Comparison of ENCODE assay signal across 1 cellular context in genomic region chrX:12950851-12951589, GRCh38.
TF ChIP-seq lines count a peak whose summit lies in the region.

No MANE protein-coding gene starts in this region.

TF ChIP-seq in K562, 482 proteins besides CTCF, POLR2A, EP300 and RAD21 (continued from another document and continues in another):
- TF ChIP-seq ZMIZ1 (IDR thresholded peaks at IDR 0.05; ENCODE audit: low read depth in 2 of 2, low read length in 2 of 2) = no peak
- TF ChIP-seq FOXO4 (CRISPR knock-in tag; IDR thresholded peaks at IDR 0.05) = no peak
- TF ChIP-seq JUN (IDR thresholded peaks at IDR 0.05; ENCODE audit: borderline replicate concordance, low read depth, low read length) = no peak
- no peak for TF ChIP-seq JUN (CRISPR knock-in tag; IDR thresholded peaks at IDR 0.05; ENCODE audit: borderline replicate concordance)
- no peak for TF ChIP-seq FOXP1 (CRISPR knock-in tag; IDR thresholded peaks at IDR 0.05)
- TF ChIP-seq CHAMP1 (IDR thresholded peaks at IDR 0.05) = no peak
- 0 out of 2 replicates have a peak, but pooled peaks have one; percentile 47 for TF ChIP-seq CC2D1A (IDR thresholded peaks at IDR 0.05)
- TF ChIP-seq PCBP2 (IDR thresholded peaks at IDR 0.05; ENCODE audit: low read depth, low read length, poor library complexity, severe bottlenecking) = no peak
- TF ChIP-seq NKRF (IDR thresholded peaks at IDR 0.05; ENCODE audit: borderline replicate concordance) = no peak
- TF ChIP-seq MAFK (IDR thresholded peaks at IDR 0.05; ENCODE audit: low read length) = no peak
- no peak for TF ChIP-seq PRPF4 (IDR thresholded peaks at IDR 0.05; ENCODE audit: insufficient read depth, low read depth, low read length, poor library complexity, severe bottlenecking)
- no peak for TF ChIP-seq GABPB2 (CRISPR knock-in tag; conservative IDR thresholded peaks at IDR 0.05)
- no peak for TF ChIP-seq HES1 (IDR thresholded peaks at IDR 0.05; ENCODE audit: low read depth)
- TF ChIP-seq GTF2A2 (tag; IDR thresholded peaks at IDR 0.05) = no peak
- no peak for TF ChIP-seq ELK1 (CRISPR knock-in tag; IDR thresholded peaks at IDR 0.05)
- 0 out of 2 replicates have a peak, but pooled peaks have one; percentile 9 for TF ChIP-seq GABPB1 (CRISPR knock-in tag; IDR thresholded peaks at IDR 0.05)
- no peak for TF ChIP-seq SIN3A (IDR thresholded peaks at IDR 0.05; ENCODE audit: borderline replicate concordance in 2 of 2, control insufficient read depth in 1 of 2, low read depth in 2 of 2, low read length in 2 of 2)
- no peak for TF ChIP-seq MTA3 (IDR thresholded peaks at IDR 0.05; ENCODE audit: borderline replicate concordance)
- TF ChIP-seq ARHGAP35 (IDR thresholded peaks at IDR 0.05; ENCODE audit: partially characterized antibody) = no peak
- TF ChIP-seq TBL1XR1 (IDR thresholded peaks at IDR 0.05; ENCODE audit: low read length in 2 of 2) = no peak
- no peak for TF ChIP-seq MYBL2 (IDR thresholded peaks at IDR 0.05; ENCODE audit: low read depth)
- TF ChIP-seq MYBL2 (CRISPR knock-in tag; IDR thresholded peaks at IDR 0.05; ENCODE audit: borderline replicate concordance) = no peak
- TF ChIP-seq TCF3 (CRISPR knock-in tag; IDR thresholded peaks at IDR 0.05) = no peak
- TF ChIP-seq HDAC3 (IDR thresholded peaks at IDR 0.05; ENCODE audit: borderline replicate concordance, partially characterized antibody) = no peak
- no peak for TF ChIP-seq CHCHD3 (CRISPR knock-in tag; IDR thresholded peaks at IDR 0.05)
- TF ChIP-seq CUX1 (CRISPR knock-in tag; IDR thresholded peaks at IDR 0.05) = no peak
- no peak for TF ChIP-seq GATAD2B (IDR thresholded peaks at IDR 0.05; ENCODE audit: borderline replicate concordance)
- no peak for TF ChIP-seq ZKSCAN3 (CRISPR knock-in tag; IDR thresholded peaks at IDR 0.05)
- TF ChIP-seq ZBTB2 (IDR thresholded peaks at IDR 0.05) = no peak
- no peak for TF ChIP-seq NFIC (IDR thresholded peaks at IDR 0.05)
- peak; percentile 27 for TF ChIP-seq ZNF592 (IDR thresholded peaks at IDR 0.05)
- no peak for TF ChIP-seq ZNF277 (CRISPR knock-in tag; IDR thresholded peaks at IDR 0.05; ENCODE audit: borderline replicate concordance)
